In genomic region chr5:67283988-67284457, GRCh38 we compare ENCODE assay signal across 1 cellular context.
TF ChIP-seq lines count a peak whose summit lies in the region.

No MANE protein-coding gene starts in this region.

TF ChIP-seq in HepG2, 621 proteins besides CTCF, POLR2A, EP300 and RAD21 (continued from another document):
- no peak for TF ChIP-seq GMEB1 (CRISPR knock-in tag; IDR thresholded peaks at IDR 0.05; ENCODE audit: borderline replicate concordance)
- no peak for TF ChIP-seq RFX3 (CRISPR knock-in tag; IDR thresholded peaks at IDR 0.05)
- no peak for TF ChIP-seq ZNF7 (CRISPR knock-in tag; IDR thresholded peaks at IDR 0.05)
- TF ChIP-seq ZNF770 (CRISPR knock-in tag; IDR thresholded peaks at IDR 0.05) = no peak
- TF ChIP-seq KAT2B (IDR thresholded peaks at IDR 0.05; ENCODE audit: borderline replicate concordance, low read depth, low read length) = no peak
- no peak for TF ChIP-seq AGO2 (optimal IDR thresholded peaks at IDR 0.05; ENCODE audit: low read depth, low read length)
- TF ChIP-seq ATF6 (CRISPR knock-in tag; conservative IDR thresholded peaks at IDR 0.05) = no peak
- no peak for TF ChIP-seq BCL6 (CRISPR knock-in tag; IDR thresholded peaks at IDR 0.05)
- TF ChIP-seq ZNF777 (CRISPR knock-in tag; IDR thresholded peaks at IDR 0.05) = no peak
- no peak for TF ChIP-seq KMT2A (CRISPR knock-in tag; IDR thresholded peaks at IDR 0.05)
- no peak for TF ChIP-seq KLF16 (CRISPR knock-in tag; IDR thresholded peaks at IDR 0.05)
- TF ChIP-seq CBX2 (IDR thresholded peaks at IDR 0.05; ENCODE audit: low read depth, low read length) = no peak
- no peak for TF ChIP-seq CBX2 (CRISPR knock-in tag; IDR thresholded peaks at IDR 0.05; ENCODE audit: low read depth)
- no peak for TF ChIP-seq EZH2 (conservative IDR thresholded peaks at IDR 0.05; ENCODE audit: low read depth, low read length)
- TF ChIP-seq ZNF619 (CRISPR knock-in tag; IDR thresholded peaks at IDR 0.05) = no peak
TF ChIP-seq in HepG2: peak in this region for 0.
